31 cellular contexts compared by ENCODE assay signal in genomic region chr6:161044335-161044734, GRCh38.
"Had no signal": no experiment of that assay in that cellular context is flagged by ENCODE, and none has a peak within 500 bp of the region (broad histone marks: within the 10 kb centered on the region; RNA-seq: fewer than 3 reads in every experiment).

No MANE protein-coding gene starts in this region.

- H3K9me3 ChIP-seq: heart left ventricle, left ventricle myocardium inferior, pancreas, prostate gland, sigmoid colon, stomach, thyroid gland, upper lobe of right lung had no signal

- H3K27me3 ChIP-seq: cardiac muscle cell, dorsolateral prefrontal cortex, heart left ventricle, pancreas, sigmoid colon, stomach, thyroid gland, upper lobe of right lung had no signal

- H3K9me3 Mint-ChIP-seq: activated CD4-positive, alpha-beta memory T cell treated with anti-CD3 and anti-CD28 coated beads for 36 hours; activated naive CD4-positive, alpha-beta T cell treated with anti-CD3 and anti-CD28 coated beads, Interleukin-2, amount 10 ng/mL, durations not matched to agents 7 days and 5 days; activated T-helper 1 cell treated with anti-CD3 and anti-CD28 coated beads, Interleukin-12 subunit alpha, Interleukin-12 subunit beta, Interleukin-2, Interleukin-4 antibody, amounts not matched to agents 30 ng/mL and 10 ng/mL and 1 ng/mL, durations not matched to agents 14 hours and 24 hours and 36 hours; nephron; stimulated activated naive B cell treated with anti-CD40 and anti-IgM and Interleukin-4, amounts not matched to agents 10 μg/mL and 1 μg/mL and 100 μg/mL, for 72 hours had no signal

- H3K4me3 ChIP-seq: cardiac muscle cell, coronary artery, dorsolateral prefrontal cortex, heart left ventricle, left ventricle myocardium inferior, lung, pancreas, prostate gland, sigmoid colon, smooth muscle cell, stomach, thyroid gland, upper lobe of right lung had no signal

- H3K4me1 ChIP-seq: thyroid gland, upper lobe of right lung had no signal

- H3K27ac Mint-ChIP-seq: activated CD4-positive, alpha-beta memory T cell treated with anti-CD3 and anti-CD28 coated beads for 36 hours; activated naive CD4-positive, alpha-beta T cell treated with anti-CD3 and anti-CD28 coated beads, Interleukin-2, amount 10 ng/mL, durations not matched to agents 7 days and 5 days; activated T-helper 1 cell treated with anti-CD3 and anti-CD28 coated beads, Interleukin-12 subunit alpha, Interleukin-12 subunit beta, Interleukin-2, Interleukin-4 antibody, amounts not matched to agents 30 ng/mL and 10 ng/mL and 1 ng/mL, durations not matched to agents 14 hours and 24 hours and 36 hours; nephron; stimulated activated naive B cell treated with anti-CD40 and anti-IgM and Interleukin-4, amounts not matched to agents 10 μg/mL and 1 μg/mL and 100 μg/mL, for 72 hours; T-cell had no signal

- H3K4me1 Mint-ChIP-seq: activated naive CD4-positive, alpha-beta T cell treated with anti-CD3 and anti-CD28 coated beads, Interleukin-2, amount 10 ng/mL, durations not matched to agents 7 days and 5 days; nephron had no signal

- H3K4me3 Mint-ChIP-seq: activated CD4-positive, alpha-beta memory T cell treated with anti-CD3 and anti-CD28 coated beads for 36 hours; activated naive CD4-positive, alpha-beta T cell treated with anti-CD3 and anti-CD28 coated beads, Interleukin-2, amount 10 ng/mL, durations not matched to agents 7 days and 5 days; activated T-helper 1 cell treated with anti-CD3 and anti-CD28 coated beads, Interleukin-12 subunit alpha, Interleukin-12 subunit beta, Interleukin-2, Interleukin-4 antibody, amounts not matched to agents 30 ng/mL and 10 ng/mL and 1 ng/mL, durations not matched to agents 14 hours and 24 hours and 36 hours; nephron; stimulated activated naive B cell treated with anti-CD40 and anti-IgM and Interleukin-4, amounts not matched to agents 10 μg/mL and 1 μg/mL and 100 μg/mL, for 72 hours; T-cell had no signal

- H3K27ac ChIP-seq: cardiac muscle cell, coronary artery, dorsolateral prefrontal cortex, heart left ventricle, left ventricle myocardium inferior, pancreas, prostate gland, sigmoid colon, stomach, thyroid gland, upper lobe of right lung had no signal

- H3K4me2 ChIP-seq: smooth muscle cell had no signal

- H3K27me3 Mint-ChIP-seq: activated CD4-positive, alpha-beta memory T cell treated with anti-CD3 and anti-CD28 coated beads for 36 hours; activated naive CD4-positive, alpha-beta T cell treated with anti-CD3 and anti-CD28 coated beads, Interleukin-2, amount 10 ng/mL, durations not matched to agents 7 days and 5 days; stimulated activated naive B cell treated with anti-CD40 and anti-IgM and Interleukin-4, amounts not matched to agents 10 μg/mL and 1 μg/mL and 100 μg/mL, for 72 hours; T-cell had no signal

- ATAC-seq: activated CD4-positive, CD25-positive, alpha-beta regulatory T cell treated with anti-CD3 and anti-CD28 coated beads, Interleukin-2, amount 50 U/mL, for 24 hours; heart left ventricle; pancreas; stimulated activated naive B cell treated with anti-CD40 and anti-IgM and Interleukin-4, amounts not matched to agents 10 μg/mL and 1 μg/mL and 100 μg/mL, for 72 hours; T-cell; upper lobe of right lung had no signal

- H3K36me3 ChIP-seq: pancreas, prostate gland, thyroid gland had no signal

- DNase-seq: activated CD4-positive, alpha-beta memory T cell treated with anti-CD3 and anti-CD28 coated beads for 36 hours; activated CD4-positive, alpha-beta T cell treated with anti-CD3 and anti-CD28 coated beads for 48 hours; activated CD8-positive, alpha-beta memory T cell treated with anti-CD3 and anti-CD28 coated beads, Interleukin-2, amount 50 U/mL, for 4 hours; activated gamma-delta T cell; activated naive CD4-positive, alpha-beta T cell treated with anti-CD3 and anti-CD28 coated beads, Interleukin-2, amount 10 ng/mL, durations not matched to agents 7 days and 5 days; activated T-cell treated with anti-CD3 and anti-CD28 coated beads, Interleukin-2, amount 50 U/mL, for 1 hour; amygdala; dorsolateral prefrontal cortex; effector memory CD4-positive, alpha-beta T cell; erythroblast; heart left ventricle; left ventricle myocardium inferior; pancreas; retina; sigmoid colon; stimulated activated CD4-positive, alpha-beta T cell treated with anti-CD3 and anti-CD28 coated beads, Interleukin-1b, Interleukin-23, amount 100 ng/mL, for 48 hours; stimulated activated CD4-positive, alpha-beta T cell treated with anti-CD3 and anti-CD28 coated beads, Interleukin-4, amount 100 ng/mL, for 4 hours; stimulated activated CD8-positive, alpha-beta memory T cell treated with anti-CD3 and anti-CD28 coated beads, Interleukin-4, amount 100 ng/mL, for 48 hours; stimulated activated naive B cell treated with anti-CD40 and anti-IgM and Interleukin-4, amounts not matched to agents 10 μg/mL and 1 μg/mL and 100 μg/mL, for 72 hours; stomach; T-cell; thyroid gland; upper lobe of right lung had no signal
